ENCODE assay signal across 12 cellular contexts in the genomic region with DNA sequence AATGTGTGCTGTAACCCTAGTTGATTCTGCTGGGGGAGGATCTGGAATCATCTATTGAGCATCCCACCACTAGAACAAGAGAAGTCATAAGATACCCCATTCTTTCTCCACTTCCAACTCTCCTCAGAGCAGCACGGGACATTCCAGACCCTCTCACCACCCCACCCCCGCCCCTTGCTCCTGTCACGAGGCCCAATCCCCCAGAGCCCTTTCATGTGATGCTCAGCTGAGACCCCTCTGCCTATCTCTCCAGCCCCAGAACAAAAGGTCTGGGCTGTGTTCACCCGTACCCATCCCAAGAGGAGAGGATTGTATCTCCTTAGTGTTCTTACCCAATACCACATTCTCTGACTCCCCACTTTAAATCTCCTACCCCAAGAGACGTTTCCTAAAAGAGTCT. TPM values are rescaled to one million over a fixed set of nuclear protein-coding genes. Genes with fewer than 3 reads are reported as not detected.
A peak's percentile ranks its signal among the peaks of the same experiment; 100 is the strongest.
DNase-seq lines count a peak whose midpoint lies in the region; ATAC-seq and TF ChIP-seq lines count a peak whose summit lies in the region.
"Had no signal": no experiment of that assay in that cellular context is flagged by ENCODE, and none has a peak within 500 bp of the region (broad histone marks: within the 10 kb centered on the region; RNA-seq: fewer than 3 reads in every experiment).

No MANE protein-coding gene starts in this region.

- POLR2A ChIA-PET in activated B cell treated with CpG ODN at 0.5 μM for 24 hours (lab: Charles Lee): no interaction called here

- TF ChIP-seq CTCF in activated B cell treated with CpG ODN at 0.5 μM for 24 hours (IDR thresholded peaks at IDR 0.05) (no peak), retinal pigment epithelial cell (conservative IDR thresholded peaks at IDR 0.05; ENCODE audit: low read depth, low read length) (no peak), omental fat pad (IDR thresholded peaks at IDR 0.05) (no peak)

- H3K27ac Mint-ChIP-seq in activated T-cell treated with anti-CD3 and anti-CD28 coated beads, Interleukin-2, amount 50 U/mL, for 72 hours: no peak overlapping the region
- H3K27ac Mint-ChIP-seq in activated B cell treated with CpG ODN at 0.5 μM for 24 hours: no peak overlapping the region

- no peaks in the 10 kb centered on the region for H3K27me3 Mint-ChIP-seq in activated T-cell treated with anti-CD3 and anti-CD28 coated beads, Interleukin-2, amount 50 U/mL, for 72 hours (ENCODE audit: low read depth)
- no peaks in the 10 kb centered on the region for H3K27me3 Mint-ChIP-seq in activated B cell treated with CpG ODN at 0.5 μM for 24 hours

- no peak for DNase-seq in activated T-cell treated with anti-CD3 and anti-CD28 coated beads, Interleukin-2, amount 50 U/mL, for 72 hours
- DNase-seq in activated T-cell treated with anti-CD3 and anti-CD28 coated beads, Interleukin-2, amount 50 U/mL, for 48 hours: no peak
- no peak for DNase-seq in activated B cell treated with CpG ODN at 0.5 μM for 24 hours
- DNase-seq in retinal pigment epithelial cell (ENCODE audit: low read depth): no peak
- DNase-seq in left colon: no peak
- no peak for DNase-seq in omental fat pad (ENCODE audit: low spot score)
- DNase-seq in cerebellum (ENCODE audit: low spot score): no peak
- DNase-seq: anterior cingulate cortex, DMS 273 treated with DMSO at 0.1 percent for 48 hours, NCI-H1048 had no signal

- peak overlapping the region; percentile 99 to 100 for H3K4me3 Mint-ChIP-seq in activated T-cell treated with anti-CD3 and anti-CD28 coated beads, Interleukin-2, amount 50 U/mL, for 72 hours
- peak overlapping the region; percentile 93 for H3K4me3 Mint-ChIP-seq in activated B cell treated with CpG ODN at 0.5 μM for 24 hours

- H3K36me3 Mint-ChIP-seq in activated T-cell treated with anti-CD3 and anti-CD28 coated beads, Interleukin-2, amount 50 U/mL, for 72 hours (ENCODE audit: insufficient read depth in 2 of 2): peaks cover 9 to 11% of the 10 kb centered on the region in 2 donors
- H3K36me3 Mint-ChIP-seq in activated B cell treated with CpG ODN at 0.5 μM for 24 hours (ENCODE audit: low read depth): peaks cover 9% of the 10 kb centered on the region

- H3K9me3 ChIP-seq in iPS-18c (ENCODE audit: control insufficient read depth, insufficient read depth, low read length): no peaks in the 10 kb centered on the region

- no peak for ATAC-seq in activated T-cell treated with anti-CD3 and anti-CD28 coated beads, Interleukin-2, amount 50 U/mL, for 72 hours (replicated peaks in 1 of 2)
- no peak for ATAC-seq in activated B cell treated with CpG ODN at 0.5 μM for 24 hours (ENCODE audit: low read depth)
- ATAC-seq in left colon: no peak
- no peak for ATAC-seq in omental fat pad (ENCODE audit: low FRiP score)

- no peaks in the 10 kb centered on the region for H3K9me3 Mint-ChIP-seq in activated T-cell treated with anti-CD3 and anti-CD28 coated beads, Interleukin-2, amount 50 U/mL, for 72 hours
- H3K9me3 Mint-ChIP-seq in activated B cell treated with CpG ODN at 0.5 μM for 24 hours: no peaks in the 10 kb centered on the region

- CTCF ChIA-PET in activated B cell treated with CpG ODN at 0.5 μM for 24 hours (lab: Charles Lee): interaction anchor here (0.7 kb wide), 1 partner anchor 226 kb away, joined by 3 read pairs; no protein-coding TSS in a partner anchor

- intact Hi-C loops in activated B cell treated with CpG ODN at 0.5 μM for 24 hours (cut with micrococcal nuclease): no loop called here
- intact Hi-C loops in left colon (cut with DNase I, micrococcal nuclease): no loop called here

- peaks cover 37% of the 10 kb centered on the region for H3K4me1 Mint-ChIP-seq in activated T-cell treated with anti-CD3 and anti-CD28 coated beads, Interleukin-2, amount 50 U/mL, for 72 hours (ENCODE audit: low read depth)
- peaks cover 27% of the 10 kb centered on the region for H3K4me1 Mint-ChIP-seq in activated B cell treated with CpG ODN at 0.5 μM for 24 hours

- H3K4me3 ChIP-seq in iPS-18c (ENCODE audit: insufficient read depth, low read depth, low read length) (peak overlapping the region; percentile 97), retinal pigment epithelial cell (ENCODE audit: low read length) (peak overlapping the region; percentile 89)

RNA-seq across cellular contexts. Expression of a gene that starts 0.6 kb away (rescaled TPM):
- 1 to 10 TPM in 1 of 2 donors, under 1 TPM in 1; 1.00 to 1.9 TPM for total RNA-seq in activated T-cell treated with anti-CD3 and anti-CD28 coated beads, Interleukin-2, amount 50 U/mL, for 72 hours
- 0.27 TPM in 1 of 2 replicates, not detected in the other for total RNA-seq in activated B cell treated with CpG ODN at 0.5 μM for 24 hours
- total RNA-seq in left colon: 1 to 10 TPM; 2.0 to 5.0 TPM
- total RNA-seq in omental fat pad: 1 to 10 TPM in 2 of 4 donors, under 1 TPM in 2; 0.65 to 5.2 (median 1.2) TPM
- total RNA-seq in cerebellum: 0.54 TPM
- total RNA-seq: frontal cortex had no signal

RNA-seq across cellular contexts. Expression of a gene that starts 1.4 kb away (rescaled TPM):
- 100 to 1,000 TPM in 1 of 2 donors, 10 to 100 TPM in 1; 89.2 to 103 TPM for total RNA-seq in activated T-cell treated with anti-CD3 and anti-CD28 coated beads, Interleukin-2, amount 50 U/mL, for 72 hours
- total RNA-seq in activated B cell treated with CpG ODN at 0.5 μM for 24 hours (25.7 and 29.0 TPM in 2 replicates), left colon (10 to 100 TPM; 10.4 to 19.7 TPM), omental fat pad (10 to 100 TPM in 3 of 4 donors, 1 to 10 TPM in 1; 9.7 to 23.7 (median 17.5) TPM), cerebellum (25.7 TPM)

RNA-seq across cellular contexts. Expression of a gene that starts 8.6 kb away (rescaled TPM):
- total RNA-seq in activated T-cell treated with anti-CD3 and anti-CD28 coated beads, Interleukin-2, amount 50 U/mL, for 72 hours: 10 to 100 TPM; 49.4 to 56.6 TPM
- total RNA-seq in activated B cell treated with CpG ODN at 0.5 μM for 24 hours (82.1 and 83.8 TPM in 2 replicates), left colon (100 to 1,000 TPM; 149 to 169 TPM), omental fat pad (10 to 100 TPM; 46.2 to 71.5 (median 64.8) TPM), cerebellum (46.5 TPM)

RNA-seq across cellular contexts. Expression of a gene that starts 31.8 kb away (rescaled TPM):
- 1 to 10 TPM; 7.8 to 9.9 TPM for total RNA-seq in activated T-cell treated with anti-CD3 and anti-CD28 coated beads, Interleukin-2, amount 50 U/mL, for 72 hours
- total RNA-seq in activated B cell treated with CpG ODN at 0.5 μM for 24 hours (5.4 and 5.6 TPM in 2 replicates), left colon (10 to 100 TPM; 24.1 to 24.4 TPM), omental fat pad (10 to 100 TPM; 14.5 to 43.0 (median 22.9) TPM), cerebellum (13.7 TPM)

RNA-seq across cellular contexts. Expression of a gene that starts 34.3 kb away (rescaled TPM):
- total RNA-seq in activated T-cell treated with anti-CD3 and anti-CD28 coated beads, Interleukin-2, amount 50 U/mL, for 72 hours: 100 to 1,000 TPM; 343 to 396 TPM
- total RNA-seq in activated B cell treated with CpG ODN at 0.5 μM for 24 hours: 86.8 and 95.9 TPM in 2 replicates
- total RNA-seq in left colon: 100 to 1,000 TPM; 108 to 114 TPM
- total RNA-seq in omental fat pad: 10 to 100 TPM; 26.0 to 57.0 (median 37.9) TPM
- 14.0 TPM for total RNA-seq in cerebellum
